ENCODE assay signal across 22 cellular contexts in the genomic region with DNA sequence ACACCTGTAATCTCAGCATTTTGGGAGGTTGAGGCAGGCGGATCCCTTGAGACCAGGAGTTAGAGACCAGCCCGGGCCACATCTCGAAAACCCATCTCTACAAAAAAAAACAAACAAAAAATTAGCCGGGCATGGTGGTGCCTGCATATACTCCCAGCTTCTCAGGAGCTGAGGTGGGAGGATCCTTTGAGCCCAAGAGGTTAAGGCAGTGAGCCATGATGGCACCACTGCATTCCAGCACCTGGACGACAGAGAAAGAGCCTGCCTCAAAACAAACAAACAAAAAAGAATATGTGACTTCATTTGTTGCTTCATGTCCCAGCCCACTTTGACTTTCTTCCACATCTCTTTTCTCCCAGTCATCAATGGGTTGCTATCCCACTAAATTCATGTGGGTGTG.
"Had no signal": no experiment of that assay in that cellular context is flagged by ENCODE, and none has a peak within 500 bp of the region (broad histone marks: within the 10 kb centered on the region; RNA-seq: fewer than 3 reads in every experiment).

No MANE protein-coding gene starts in this region.

- H3K4me3 ChIP-seq: SJSA1, SK-N-MC had no signal

- H3K27me3 ChIP-seq: SJSA1 had no signal

- ATAC-seq: HepG2 had no signal

- H3K27ac ChIP-seq: SJSA1, SK-N-MC had no signal

- DNase-seq: IMR-90, Karpas-422, KG1, MM.1S, NCI-H1092 treated with DMSO at 0.1 percent for 48 hours, NCI-H1436, NCI-H187, NCI-H2029, NCI-H2081 treated with DMSO at 0.1 percent for 48 hours, NCI-H2171, NCI-H226, NCI-H446, NCI-H510A, NCI-H524 treated with DMSO at 0.1 percent for 48 hours, NCI-H69, NCI-H774, Right ventricle myocardium superior, RPMI8226, SIG-M5 had no signal

- H3K36me3 ChIP-seq: SJSA1 had no signal

- H3K9me3 ChIP-seq: SJSA1 had no signal
